22 cellular contexts compared by ENCODE assay signal in genomic region chr16:47055136-47055885, GRCh38.
"Had no signal": no experiment of that assay in that cellular context is flagged by ENCODE, and none has a peak within 500 bp of the region (broad histone marks: within the 10 kb centered on the region; RNA-seq: fewer than 3 reads in every experiment).

No MANE protein-coding gene starts in this region.

- H3K36me3 ChIP-seq: lower lobe of right lung, pancreas, right atrium auricular region, suprapubic skin, transverse colon, vagina had no signal

- H3K27me3 ChIP-seq: dorsolateral prefrontal cortex, pancreas, right atrium auricular region, suprapubic skin, transverse colon, vagina had no signal

- ATAC-seq: left ventricle myocardium superior; lower lobe of right lung; naive thymus-derived CD8-positive, alpha-beta T cell; pancreas; stimulated activated naive CD8-positive, alpha-beta T cell treated with anti-CD3 and anti-CD28 coated beads, Interleukin-15, amount 100 ng/mL, for 72 hours had no signal

- H3K4me1 ChIP-seq: lower lobe of right lung, pancreas, right atrium auricular region, suprapubic skin, vagina had no signal

- H3K9me3 ChIP-seq: lower lobe of right lung, pancreas, right atrium auricular region, suprapubic skin, transverse colon, vagina had no signal

- H3K4me3 ChIP-seq: dorsolateral prefrontal cortex, lower lobe of right lung, pancreas, right atrium auricular region, suprapubic skin, transverse colon, vagina had no signal

- DNase-seq: effector CD4-positive, alpha-beta T cell; hypothalamus; immature natural killer cell; islet precursor cell; left ventricle myocardium superior; lower lobe of right lung; naive thymus-derived CD8-positive, alpha-beta T cell; nephron progenitor cell; occipital lobe; small intestine; stimulated activated CD4-positive, alpha-beta T cell treated with anti-CD3 and anti-CD28 coated beads, Interleukin-12 subunit alpha, Interleukin-12 subunit beta, amount 100 ng/mL, for 4 hours; stimulated activated CD4-positive, alpha-beta T cell treated with anti-CD3 and anti-CD28 coated beads, Interleukin-1b, Interleukin-23, amount 100 ng/mL, for 48 hours; stimulated activated CD4-positive, alpha-beta T cell treated with anti-CD3 and anti-CD28 coated beads, Interleukin-4, amount 100 ng/mL, for 1 hour; stimulated activated CD8-positive, alpha-beta memory T cell treated with anti-CD3 and anti-CD28 coated beads, Interleukin-4, amount 100 ng/mL, for 48 hours; stimulated activated naive CD4-positive, alpha-beta T cell; stimulated activated naive CD8-positive, alpha-beta T cell treated with anti-CD3 and anti-CD28 coated beads, Interleukin-15, amount 100 ng/mL, for 72 hours; transverse colon had no signal

- H3K27ac ChIP-seq: dorsolateral prefrontal cortex, lower lobe of right lung, pancreas, right atrium auricular region, suprapubic skin, transverse colon, vagina had no signal
